Comparison of ENCODE assay signal across 8 cellular contexts in genomic region chr11:22787565-22788162, GRCh38. TPM values are rescaled to one million over a fixed set of nuclear protein-coding genes. Genes with fewer than 3 reads are reported as not detected.
DNase-seq lines count a peak whose midpoint lies in the region; ATAC-seq, FAIRE-seq and TF ChIP-seq lines count a peak whose summit lies in the region.

No MANE protein-coding gene starts in this region.

- peak; percentile 36 for ATAC-seq in GM18873 (IDR thresholded peaks at IDR 0.05; ENCODE audit: low FRiP score, unreplicated experiment)
- ATAC-seq in lung (ENCODE audit: insufficient read depth, low FRiP score) = peak; percentile 81

- FAIRE-seq in RCC 7860 (lab: Jason Lieb, UNC) = peak; percentile 2

- TF ChIP-seq CTCF in lung (IDR thresholded peaks at IDR 0.05; ENCODE audit: control extremely low read depth, extremely low read depth) = peak; percentile 36

- H3K27me3 ChIP-seq in lung (ENCODE audit: control insufficient read depth, insufficient read depth) = no peaks in the 10 kb centered on the region

- H3K9me3 ChIP-seq in lung (ENCODE audit: control insufficient read depth in 2 of 2, insufficient read depth in 1 of 2, low read length in 1 of 2) = no peaks in the 10 kb centered on the region

- H3K4me1 ChIP-seq in lung (ENCODE audit: control insufficient read depth in 2 of 2, insufficient read depth in 2 of 2, low read length in 2 of 2) = no peaks in the 10 kb centered on the region

- no peaks in the 10 kb centered on the region for H3K36me3 ChIP-seq in lung (ENCODE audit: control insufficient read depth in 2 of 2, insufficient read depth in 2 of 2, low read length in 2 of 2)

- no peak overlapping the region for H3K27ac ChIP-seq in lung (ENCODE audit: low read depth in 1 of 2, low read length in 1 of 2)

- H3K4me3 ChIP-seq in lung = no peak overlapping the region

- DNase-seq in COR-L47 (lab: John Stamatoyannopoulos, UW) (peak; percentile 43), LHCN-M2 (ENCODE audit: low read depth) (peak; percentile 27), RCC 7860 (ENCODE audit: low spot score) (peak; percentile 14), cerebellum (ENCODE audit: low spot score) (peak; percentile 28), lung (ENCODE audit: low spot score) (no peak), ureter (ENCODE audit: low spot score) (peak; percentile 42), posterior vena cava (ENCODE audit: low spot score) (no peak)

- 29% methylated on average over 9 of the region's 9 CpGs for WGBS in lung, 2 donors

- intact Hi-C loops in posterior vena cava (cut with DNase I) = no loop called here

RNA-seq across cellular contexts. Expression of gene SVIP, which starts 41.9 kb away (rescaled TPM):
- 10.2 and 10.6 TPM in 2 replicates for total RNA-seq in LHCN-M2 (2014; rRNA removed)
- polyA plus RNA-seq in LHCN-M2 (2012) = 14.4 TPM
- total RNA-seq in cerebellum = 10.6 TPM
- total RNA-seq in lung = 10 to 100 TPM; 12.5 to 13.8 TPM
- polyA plus RNA-seq in lung = 10 to 100 TPM in 1 of 2 donors, 1 to 10 TPM in 1; 7.7 to 20.5 TPM
- 21.0 TPM for total RNA-seq in ureter
- total RNA-seq in posterior vena cava = 10 to 100 TPM; 12.9 to 13.5 TPM

Comparison
In these comparisons a context has a peak if more than half of its experiments do, and no peak if none do; other contexts are left out.
1. DNase-seq: peak in COR-L47 (single experiment), LHCN-M2 (single experiment), RCC 7860 (single experiment), cerebellum (single experiment) and ureter (single experiment); none in lung (single experiment) and posterior vena cava (single experiment).